Comparison of ENCODE assay signal across 10 cellular contexts in genomic region chr6:158852312-158853071, GRCh38. TPM values are rescaled to one million over a fixed set of nuclear protein-coding genes. Genes with fewer than 3 reads are reported as not detected.
DNase-seq lines count a peak whose midpoint lies in the region; TF ChIP-seq lines count a peak whose summit lies in the region.
"Had no signal": no experiment of that assay in that cellular context is flagged by ENCODE, and none has a peak within 500 bp of the region (broad histone marks: within the 10 kb centered on the region; RNA-seq: fewer than 3 reads in every experiment).

No MANE protein-coding gene starts in this region.

- peaks cover 19% of the 10 kb centered on the region for H3K4me1 ChIP-seq in MM.1S (ENCODE audit: low read length)
- peaks cover 16% of the 10 kb centered on the region for H3K4me1 ChIP-seq in endodermal cell (ENCODE audit: control insufficient read depth, insufficient read depth, low read length)

- no peak overlapping the region for H3K4me3 ChIP-seq in MM.1S (ENCODE audit: low read length)
- H3K4me3 ChIP-seq in endodermal cell (ENCODE audit: low read length) = peak overlapping the region; percentile 46

- DNase-seq in ELF-1 (ENCODE audit: low read depth, low spot score) (peak; percentile 32), MM.1S (no peak), endodermal cell (no peak), progenitor cell of endocrine pancreas (ENCODE audit: low spot score, unreplicated experiment) (no peak), DMS114 treated with DMSO at 0.1 percent for 48 hours (lab: John Stamatoyannopoulos, UW; ENCODE audit: unreplicated experiment) (no peak), type B pancreatic cell (ENCODE audit: extremely low spot score, unreplicated experiment) (no peak), NOMO-1 treated with dmso at 0.1 percent for 144 hours (lab: John Stamatoyannopoulos, UW; ENCODE audit: unreplicated experiment) (no peak)
- DNase-seq: KG1, NCI-H526 treated with DMSO at 0.1 percent for 48 hours had no signal

- no peaks in the 10 kb centered on the region for H3K9me2 ChIP-seq in MM.1S (replicated peaks; ENCODE audit: insufficient read depth, low read length)

- no peaks in the 10 kb centered on the region for H3K9me3 ChIP-seq in MM.1S (replicated peaks; ENCODE audit: insufficient read depth, low read length)
- H3K9me3 ChIP-seq in endodermal cell (ENCODE audit: control insufficient read depth, low read length) = no peaks in the 10 kb centered on the region

- 0 out of 2 replicates have a peak, but pooled peaks cover 3% of the 10 kb centered on the region for H3F3A ChIP-seq in MM.1S (ENCODE audit: insufficient read depth, low read length)

- peaks cover 33% of the 10 kb centered on the region for H3K4me1 Mint-ChIP-seq in endodermal cell
- peaks cover 43% of the 10 kb centered on the region for H3K4me1 Mint-ChIP-seq in progenitor cell of endocrine pancreas (ENCODE audit: low read depth)
- H3K4me1 Mint-ChIP-seq in type B pancreatic cell (ENCODE audit: unreplicated experiment) = peaks cover 17% of the 10 kb centered on the region

- H3K79me2 ChIP-seq in MM.1S (ENCODE audit: low read length) = no peaks in the 10 kb centered on the region

- no peaks in the 10 kb centered on the region for H4K20me1 ChIP-seq in MM.1S (ENCODE audit: insufficient read depth, low read length)

- H3K4me3 Mint-ChIP-seq in endodermal cell (no peak overlapping the region), progenitor cell of endocrine pancreas (ENCODE audit: low read depth) (no peak overlapping the region), type B pancreatic cell (no peak overlapping the region)
- H3K4me3 Mint-ChIP-seq: activated naive CD4-positive, alpha-beta T cell treated with anti-CD3 and anti-CD28 coated beads, Interleukin-2, amount 10 ng/mL, durations not matched to agents 7 days and 5 days had no signal

- H3K36me3 Mint-ChIP-seq in endodermal cell (ENCODE audit: low read depth) (no peaks in the 10 kb centered on the region), progenitor cell of endocrine pancreas (ENCODE audit: insufficient read depth) (peaks cover 1% of the 10 kb centered on the region), type B pancreatic cell (no peaks in the 10 kb centered on the region)
- H3K36me3 Mint-ChIP-seq: activated naive CD4-positive, alpha-beta T cell treated with anti-CD3 and anti-CD28 coated beads, Interleukin-2, amount 10 ng/mL, durations not matched to agents 7 days and 5 days had no signal

- H3K9me3 Mint-ChIP-seq in endodermal cell (no peaks in the 10 kb centered on the region), progenitor cell of endocrine pancreas (ENCODE audit: low read depth) (no peaks in the 10 kb centered on the region), type B pancreatic cell (no peaks in the 10 kb centered on the region)
- H3K9me3 Mint-ChIP-seq: activated naive CD4-positive, alpha-beta T cell treated with anti-CD3 and anti-CD28 coated beads, Interleukin-2, amount 10 ng/mL, durations not matched to agents 7 days and 5 days had no signal

- TF ChIP-seq CTCF in MM.1S (IDR thresholded peaks at IDR 0.05; ENCODE audit: low read length) (no peak), endodermal cell (conservative IDR thresholded peaks at IDR 0.05) (no peak), progenitor cell of endocrine pancreas (IDR thresholded peaks at IDR 0.05; ENCODE audit: unreplicated experiment) (no peak), type B pancreatic cell (conservative IDR thresholded peaks at IDR 0.05) (no peak)

- no peaks in the 10 kb centered on the region for H3K36me3 ChIP-seq in MM.1S (replicated peaks; ENCODE audit: insufficient read depth, low read length)
- no peaks in the 10 kb centered on the region for H3K36me3 ChIP-seq in endodermal cell (ENCODE audit: control insufficient read depth, insufficient read depth, low read length)

- H2AFZ ChIP-seq in MM.1S (ENCODE audit: low read length) = no peak overlapping the region

- 90 to 100% methylated on average over 2 to 11 of the region's 11 CpGs for WGBS in endodermal cell (ENCODE audit: insufficient coverage in 1 of 2, insufficient read length in 1 of 2), 2 experiments

- no peaks in the 10 kb centered on the region for H3K27me3 ChIP-seq in MM.1S (replicated peaks; ENCODE audit: insufficient read depth, low read length)
- H3K27me3 ChIP-seq in endodermal cell (ENCODE audit: control insufficient read depth, insufficient read depth, low read length, poor library complexity, severe bottlenecking) = no peaks in the 10 kb centered on the region

- H3K27ac Mint-ChIP-seq in endodermal cell (no peak overlapping the region), progenitor cell of endocrine pancreas (peak overlapping the region; percentile 26), type B pancreatic cell (no peak overlapping the region)
- H3K27ac Mint-ChIP-seq: activated naive CD4-positive, alpha-beta T cell treated with anti-CD3 and anti-CD28 coated beads, Interleukin-2, amount 10 ng/mL, durations not matched to agents 7 days and 5 days had no signal

- H3K9ac ChIP-seq in MM.1S (ENCODE audit: low read length) (no peak overlapping the region), endodermal cell (ENCODE audit: extremely low read depth, low read length, poor library complexity, severe bottlenecking) (peak overlapping the region; percentile 12)

- H3K27me3 Mint-ChIP-seq in endodermal cell (ENCODE audit: insufficient read depth) (no peaks in the 10 kb centered on the region), progenitor cell of endocrine pancreas (no peaks in the 10 kb centered on the region), type B pancreatic cell (no peaks in the 10 kb centered on the region)
- H3K27me3 Mint-ChIP-seq: activated naive CD4-positive, alpha-beta T cell treated with anti-CD3 and anti-CD28 coated beads, Interleukin-2, amount 10 ng/mL, durations not matched to agents 7 days and 5 days had no signal

- H3K4me2 ChIP-seq in MM.1S (ENCODE audit: low read depth, low read length) = peak overlapping the region; percentile 43; the same call in 1 of the 2 replicates

- H3K27ac ChIP-seq in MM.1S (ENCODE audit: low read length) (peak overlapping the region; percentile 77; the same call in 1 of the 2 replicates), endodermal cell (ENCODE audit: low read depth, low read length) (no peak overlapping the region)

RNA-seq across cellular contexts. Expression of gene EZR, which starts 33.3 kb away (rescaled TPM):
- total RNA-seq in endodermal cell (100 to 1,000 TPM; 145 to 209 TPM), progenitor cell of endocrine pancreas (258 and 274 TPM in 2 replicates), type B pancreatic cell (ENCODE audit: low replicate concordance) (166 and 349 TPM in 2 replicates)
- 118 TPM for polyA plus RNA-seq in endodermal cell (2013, experiment 1 of 2)
- polyA plus RNA-seq in endodermal cell (2013, experiment 2 of 2) = 115 TPM
